Comparison of ENCODE assay signal across 21 cellular contexts in the genomic region with DNA sequence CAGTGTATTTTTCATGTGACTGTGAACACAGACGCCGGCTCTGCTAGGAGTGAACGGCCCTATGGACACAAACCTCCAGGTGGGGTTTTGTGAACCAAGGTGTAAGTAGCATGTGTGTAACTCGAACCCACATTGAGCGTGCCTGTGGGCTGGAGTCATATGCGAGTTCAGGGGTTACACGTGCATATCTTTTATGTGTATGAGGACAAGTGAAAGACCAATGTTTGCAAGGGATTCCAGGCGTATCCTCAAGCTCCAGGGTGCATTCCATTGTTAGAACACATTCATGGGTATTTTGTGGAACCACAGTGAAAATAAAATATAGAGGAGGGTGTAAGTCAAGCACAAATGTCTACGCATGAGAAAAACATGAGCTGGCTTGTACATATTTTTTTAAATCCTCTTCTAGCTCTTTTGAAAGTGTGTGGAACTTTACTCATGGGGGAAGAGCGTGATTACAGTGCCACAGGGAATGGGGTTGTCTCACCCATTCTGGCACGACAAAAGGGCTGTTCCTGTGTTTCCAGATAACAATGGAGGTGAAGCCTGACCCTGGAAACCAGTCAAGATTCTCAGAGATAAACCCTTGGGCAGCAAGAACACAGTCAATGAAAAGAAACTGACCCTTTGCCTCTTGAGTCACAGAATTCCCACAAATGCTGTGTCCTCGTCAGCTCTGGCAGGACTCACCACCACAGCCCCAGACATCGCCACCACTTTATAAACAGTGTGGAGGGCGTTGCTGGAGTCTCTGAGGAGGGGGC. TPM values are rescaled to one million over a fixed set of nuclear protein-coding genes. Genes with fewer than 3 reads are reported as not detected.
DNase-seq lines count a peak whose midpoint lies in the region; ATAC-seq and TF ChIP-seq lines count a peak whose summit lies in the region.
"Had no signal": no experiment of that assay in that cellular context is flagged by ENCODE, and none has a peak within 500 bp of the region (broad histone marks: within the 10 kb centered on the region; RNA-seq: fewer than 3 reads in every experiment).

No MANE protein-coding gene starts in this region.

- no peak overlapping the region for H3K4me3 ChIP-seq in liver (ENCODE audit: low read depth in 1 of 3, low read length in 3 of 3)
- no peak overlapping the region for H3K4me3 ChIP-seq in right lobe of liver
- H3K4me3 ChIP-seq in duodenal mucosa (ENCODE audit: low read depth in 1 of 2, low read length in 2 of 2) = no peak overlapping the region
- H3K4me3 ChIP-seq in mesodermal cell (ENCODE audit: extremely low read depth, insufficient read depth, low read length, poor library complexity, severe bottlenecking) = no peak overlapping the region
- H3K4me3 ChIP-seq in mucosa of descending colon = no peak overlapping the region
- H3K4me3 ChIP-seq: gastrocnemius medialis, prostate gland had no signal

- H3K9ac ChIP-seq in liver (ENCODE audit: low read depth in 1 of 2, low read length in 2 of 2) = no peak overlapping the region
- no peak overlapping the region for H3K9ac ChIP-seq in duodenal mucosa (ENCODE audit: low read depth in 1 of 2, low read length in 2 of 2)

- H3K27ac ChIP-seq in liver (ENCODE audit: low read depth in 1 of 2, low read length in 2 of 2) (no peak overlapping the region), right lobe of liver (no peak overlapping the region), duodenal mucosa (ENCODE audit: low read depth, low read length) (peak overlapping the region; percentile 15), mesodermal cell (ENCODE audit: low read depth, low read length, severe bottlenecking) (peak overlapping the region; percentile 70)
- H3K27ac ChIP-seq: gastrocnemius medialis, HL-60, prostate gland had no signal

- no peak for TF ChIP-seq CTCF in liver (IDR thresholded peaks at IDR 0.05; ENCODE audit: low read depth, low read length, missing input control)
- no peak for TF ChIP-seq CTCF in right lobe of liver (IDR thresholded peaks at IDR 0.05)
- TF ChIP-seq CTCF in mucosa of descending colon (IDR thresholded peaks at IDR 0.05) = no peak

- no peaks in the 10 kb centered on the region for H3K9me3 ChIP-seq in liver (ENCODE audit: control insufficient read depth in 4 of 4, low read length in 3 of 4)
- H3K9me3 ChIP-seq in right lobe of liver = no peaks in the 10 kb centered on the region
- no peaks in the 10 kb centered on the region for H3K9me3 ChIP-seq in duodenal mucosa (ENCODE audit: control insufficient read depth in 1 of 2, low read length in 2 of 2)
- no peaks in the 10 kb centered on the region for H3K9me3 ChIP-seq in mesodermal cell (ENCODE audit: control insufficient read depth, low read length)
- H3K9me3 ChIP-seq in mucosa of descending colon = no peaks in the 10 kb centered on the region
- H3K9me3 ChIP-seq: gastrocnemius medialis, prostate gland had no signal

- no peaks in the 10 kb centered on the region for H3K4me1 ChIP-seq in liver (ENCODE audit: control insufficient read depth in 4 of 4, insufficient read depth in 4 of 4, low read length in 3 of 4)
- no peaks in the 10 kb centered on the region for H3K4me1 ChIP-seq in right lobe of liver
- H3K4me1 ChIP-seq in duodenal mucosa (ENCODE audit: control insufficient read depth in 1 of 2, insufficient read depth in 2 of 2, low read length in 2 of 2) = peaks cover 0 to 5% of the 10 kb centered on the region in 2 donors
- H3K4me1 ChIP-seq in mesodermal cell (ENCODE audit: control insufficient read depth, insufficient read depth, low read length, poor library complexity, severe bottlenecking) = peaks cover 3% of the 10 kb centered on the region
- H3K4me1 ChIP-seq in mucosa of descending colon (ENCODE audit: low read depth) = no peaks in the 10 kb centered on the region
- H3K4me1 ChIP-seq: gastrocnemius medialis, prostate gland had no signal

- TF ChIP-seq POLR2A in right lobe of liver (IDR thresholded peaks at IDR 0.05) = no peak

- WGBS in liver = 79% methylated on average over 14 of the region's 14 CpGs
- 58% methylated on average over 14 of the region's 14 CpGs for WGBS in right lobe of liver (ENCODE audit: insufficient coverage, low coverage, low lambda C conversion rate, missing lambda C conversion rate)
- 86 to 89% methylated on average over 9 to 10 of the region's 14 CpGs for WGBS in mesodermal cell (ENCODE audit: insufficient coverage in 2 of 2), 2 experiments

- H3K27me3 ChIP-seq in liver (ENCODE audit: control insufficient read depth in 4 of 4, insufficient read depth in 4 of 4, low read length in 3 of 4) (peaks cover 0 to 5% (median 0%) of the 10 kb centered on the region in 4 donors), right lobe of liver (no peaks in the 10 kb centered on the region), duodenal mucosa (ENCODE audit: control insufficient read depth in 1 of 2, insufficient read depth in 2 of 2, low read length in 2 of 2) (peaks cover 0 to 6% of the 10 kb centered on the region in 2 donors)

- ATAC-seq in right lobe of liver (no peak), mucosa of descending colon (no peak), HG02885 (IDR thresholded peaks at IDR 0.05; ENCODE audit: poor library complexity, unreplicated experiment) (no peak)
- ATAC-seq: gastrocnemius medialis; left lobe of liver; naive thymus-derived CD4-positive, alpha-beta T cell; T-helper 17 cell had no signal

- intact Hi-C loops in right lobe of liver (cut with DNase I) (no loop called here), mucosa of descending colon (cut with DNase I, micrococcal nuclease) (no loop called here)

- DNase-seq in right lobe of liver (no peak), mucosa of descending colon (no peak), anterior cingulate cortex (lab: John Stamatoyannopoulos, UW) (no peak), NCI-H187 treated with DMSO at 0.1 percent for 48 hours (lab: John Stamatoyannopoulos, UW) (no peak)
- DNase-seq: activated CD4-positive, CD25-positive, alpha-beta regulatory T cell; central memory CD4-positive, alpha-beta T cell; DMS153; gastrocnemius medialis; GOT3; KBM-7; naive thymus-derived CD4-positive, alpha-beta T cell; NCI-H1048; stimulated activated naive CD4-positive, alpha-beta T cell; T-helper 17 cell had no signal

- no peaks in the 10 kb centered on the region for H3K36me3 ChIP-seq in liver (ENCODE audit: control insufficient read depth in 4 of 4, insufficient read depth in 3 of 4, low read depth in 1 of 4, low read length in 3 of 4)
- no peaks in the 10 kb centered on the region for H3K36me3 ChIP-seq in right lobe of liver
- H3K36me3 ChIP-seq in duodenal mucosa (ENCODE audit: control insufficient read depth in 1 of 2, insufficient read depth in 2 of 2, low read length in 2 of 2) = no peaks in the 10 kb centered on the region
- no peaks in the 10 kb centered on the region for H3K36me3 ChIP-seq in mesodermal cell (ENCODE audit: control insufficient read depth, insufficient read depth, low read length)
- no peaks in the 10 kb centered on the region for H3K36me3 ChIP-seq in mucosa of descending colon (ENCODE audit: low read depth)
- H3K36me3 ChIP-seq: gastrocnemius medialis, prostate gland had no signal

- no peak for TF ChIP-seq RAD21 in liver (IDR thresholded peaks at IDR 0.05)

TF ChIP-seq in liver, 16 proteins besides CTCF, POLR2A, EP300 and RAD21:
- TF ChIP-seq NR2F2 (IDR thresholded peaks at IDR 0.05) (peak; percentile 33), FOXA1 (IDR thresholded peaks at IDR 0.05) (no peak)
- TF ChIP-seq, protein P1, sequence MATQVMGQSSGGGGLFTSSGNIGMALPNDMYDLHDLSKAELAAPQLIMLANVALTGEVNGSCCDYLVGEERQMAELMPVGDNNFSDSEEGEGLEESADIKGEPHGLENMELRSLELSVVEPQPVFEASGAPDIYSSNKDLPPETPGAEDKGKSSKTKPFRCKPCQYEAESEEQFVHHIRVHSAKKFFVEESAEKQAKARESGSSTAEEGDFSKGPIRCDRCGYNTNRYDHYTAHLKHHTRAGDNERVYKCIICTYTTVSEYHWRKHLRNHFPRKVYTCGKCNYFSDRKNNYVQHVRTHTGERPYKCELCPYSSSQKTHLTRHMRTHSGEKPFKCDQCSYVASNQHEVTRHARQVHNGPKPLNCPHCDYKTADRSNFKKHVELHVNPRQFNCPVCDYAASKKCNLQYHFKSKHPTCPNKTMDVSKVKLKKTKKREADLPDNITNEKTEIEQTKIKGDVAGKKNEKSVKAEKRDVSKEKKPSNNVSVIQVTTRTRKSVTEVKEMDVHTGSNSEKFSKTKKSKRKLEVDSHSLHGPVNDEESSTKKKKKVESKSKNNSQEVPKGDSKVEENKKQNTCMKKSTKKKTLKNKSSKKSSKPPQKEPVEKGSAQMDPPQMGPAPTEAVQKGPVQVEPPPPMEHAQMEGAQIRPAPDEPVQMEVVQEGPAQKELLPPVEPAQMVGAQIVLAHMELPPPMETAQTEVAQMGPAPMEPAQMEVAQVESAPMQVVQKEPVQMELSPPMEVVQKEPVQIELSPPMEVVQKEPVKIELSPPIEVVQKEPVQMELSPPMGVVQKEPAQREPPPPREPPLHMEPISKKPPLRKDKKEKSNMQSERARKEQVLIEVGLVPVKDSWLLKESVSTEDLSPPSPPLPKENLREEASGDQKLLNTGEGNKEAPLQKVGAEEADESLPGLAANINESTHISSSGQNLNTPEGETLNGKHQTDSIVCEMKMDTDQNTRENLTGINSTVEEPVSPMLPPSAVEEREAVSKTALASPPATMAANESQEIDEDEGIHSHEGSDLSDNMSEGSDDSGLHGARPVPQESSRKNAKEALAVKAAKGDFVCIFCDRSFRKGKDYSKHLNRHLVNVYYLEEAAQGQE (IDR thresholded peaks at IDR 0.05) = no peak

RNA-seq across cellular contexts. Expression of a gene that starts 37.0 kb away (rescaled TPM):
- total RNA-seq in liver (100 to 1,000 TPM in 1 of 2 donors, 10 to 100 TPM in 1; 73.5 to 137 TPM), right lobe of liver (100 to 1,000 TPM; 118 to 356 (median 173) TPM), mucosa of descending colon (100 to 1,000 TPM in 2 of 3 donors, 10 to 100 TPM in 1; 56.7 to 105 (median 101) TPM)
- polyA plus RNA-seq in liver = 100 to 1,000 TPM; 109 to 271 TPM
- polyA plus RNA-seq in mesodermal cell (2013, experiment 1 of 2) = 52.1 TPM
- polyA plus RNA-seq in mesodermal cell (2013, experiment 2 of 2) = 47.9 TPM

Comparison
In these comparisons a context has a peak if more than half of its experiments do, and no peak if none do; other contexts are left out.
1. H3K27ac ChIP-seq: peak in duodenal mucosa (single experiment) and mesodermal cell (single experiment); none in liver (0 of 2) and right lobe of liver (0 of 3).